15 cellular contexts compared by ENCODE assay signal in the genomic region with DNA sequence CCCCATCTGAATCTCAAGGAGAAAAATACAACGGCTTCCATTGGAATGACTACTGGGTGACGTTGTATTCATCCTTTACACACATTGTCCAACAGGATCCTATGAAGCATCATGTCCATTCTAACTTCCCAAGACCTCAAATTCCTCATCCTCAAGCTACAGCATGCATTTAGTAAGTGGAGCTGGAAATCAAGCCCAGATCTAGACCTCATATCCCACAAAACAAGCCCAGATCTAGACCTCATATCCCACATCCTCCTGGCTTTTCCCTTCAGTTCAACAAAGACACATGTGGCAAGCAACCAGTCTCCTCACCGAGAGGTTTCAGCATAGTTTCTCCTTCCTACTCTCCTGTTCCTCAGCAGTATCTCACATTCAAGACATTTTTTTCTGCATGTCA.
"Had no signal": no experiment of that assay in that cellular context is flagged by ENCODE, and none has a peak within 500 bp of the region (broad histone marks: within the 10 kb centered on the region; RNA-seq: fewer than 3 reads in every experiment).

No MANE protein-coding gene starts in this region.

- H3K4me1 Mint-ChIP-seq: central memory CD8-positive, alpha-beta T cell; stimulated activated effector memory CD8-positive, alpha-beta T cell treated with anti-CD3 and anti-CD28 coated beads, Interleukin-12 subunit alpha, Interleukin-12 subunit beta, amount 100 ng/mL, for 72 hours had no signal

- H3K4me3 ChIP-seq: adrenal gland, body of pancreas, sigmoid colon had no signal

- ATAC-seq: activated CD8-positive, alpha-beta T cell treated with anti-CD3 and anti-CD28 coated beads for 36 hours; activated T-cell treated with anti-CD3 and anti-CD28 coated beads, Interleukin-2, amount 50 U/mL, for 4 hours; body of pancreas; stimulated activated effector memory CD8-positive, alpha-beta T cell treated with anti-CD3 and anti-CD28 coated beads, Interleukin-12 subunit alpha, Interleukin-12 subunit beta, amount 100 ng/mL, for 72 hours; T-helper 17 cell had no signal

- H3K36me3 Mint-ChIP-seq: activated naive CD4-positive, alpha-beta T cell treated with anti-CD3 and anti-CD28 coated beads, Interleukin-2, amount 50 U/mL, for 24 hours; stimulated activated effector memory CD8-positive, alpha-beta T cell treated with anti-CD3 and anti-CD28 coated beads, Interleukin-12 subunit alpha, Interleukin-12 subunit beta, amount 100 ng/mL, for 72 hours had no signal

- H3K4me1 ChIP-seq: adrenal gland, body of pancreas, sigmoid colon had no signal

- DNase-seq: activated CD4-positive, alpha-beta T cell treated with anti-CD3 and anti-CD28 coated beads for 4 hours; activated CD8-positive, alpha-beta T cell treated with anti-CD3 and anti-CD28 coated beads for 36 hours; activated effector memory CD4-positive, alpha-beta T cell treated with anti-CD3 and anti-CD28 coated beads, Interleukin-2, amount 50 U/mL, for 16 hours; activated T-cell treated with anti-CD3 and anti-CD28 coated beads, Interleukin-2, amount 50 U/mL, for 4 hours; adrenal gland; body of pancreas; effector memory CD4-positive, alpha-beta T cell; head of caudate nucleus; sigmoid colon; stimulated activated CD4-positive, alpha-beta T cell treated with anti-CD3 and anti-CD28 coated beads, Interleukin-1b, Interleukin-23, amount 100 ng/mL, for 48 hours; T-helper 17 cell had no signal

- H3K27ac ChIP-seq: adrenal gland, body of pancreas, sigmoid colon had no signal

- H3K9me3 Mint-ChIP-seq: activated CD8-positive, alpha-beta T cell treated with anti-CD3 and anti-CD28 coated beads for 36 hours; activated naive CD4-positive, alpha-beta T cell treated with anti-CD3 and anti-CD28 coated beads, Interleukin-2, amount 50 U/mL, for 24 hours; activated T-cell treated with anti-CD3 and anti-CD28 coated beads, Interleukin-2, amount 50 U/mL, for 4 hours; central memory CD8-positive, alpha-beta T cell; dendritic cell treated with granulocyte-macrophage colony-stimulating factor and Interleukin-4, amounts not matched to agents 40 ng/mL and 50 ng/mL, for 4 days; stimulated activated effector memory CD8-positive, alpha-beta T cell treated with anti-CD3 and anti-CD28 coated beads, Interleukin-12 subunit alpha, Interleukin-12 subunit beta, amount 100 ng/mL, for 72 hours had no signal

- H3K9me3 ChIP-seq: adrenal gland, body of pancreas, sigmoid colon had no signal

- H3K4me3 Mint-ChIP-seq: activated CD8-positive, alpha-beta T cell treated with anti-CD3 and anti-CD28 coated beads for 36 hours; activated naive CD4-positive, alpha-beta T cell treated with anti-CD3 and anti-CD28 coated beads, Interleukin-2, amount 50 U/mL, for 24 hours; activated T-cell treated with anti-CD3 and anti-CD28 coated beads, Interleukin-2, amount 50 U/mL, for 4 hours; central memory CD8-positive, alpha-beta T cell; dendritic cell treated with granulocyte-macrophage colony-stimulating factor and Interleukin-4, amounts not matched to agents 40 ng/mL and 50 ng/mL, for 4 days; stimulated activated effector memory CD8-positive, alpha-beta T cell treated with anti-CD3 and anti-CD28 coated beads, Interleukin-12 subunit alpha, Interleukin-12 subunit beta, amount 100 ng/mL, for 72 hours; T-helper 17 cell had no signal

- H3K27ac Mint-ChIP-seq: activated CD8-positive, alpha-beta T cell treated with anti-CD3 and anti-CD28 coated beads for 36 hours; dendritic cell treated with granulocyte-macrophage colony-stimulating factor and Interleukin-4, amounts not matched to agents 40 ng/mL and 50 ng/mL, for 4 days; stimulated activated effector memory CD8-positive, alpha-beta T cell treated with anti-CD3 and anti-CD28 coated beads, Interleukin-12 subunit alpha, Interleukin-12 subunit beta, amount 100 ng/mL, for 72 hours; T-helper 17 cell had no signal

- H3K36me3 ChIP-seq: adrenal gland, sigmoid colon had no signal
